In genomic region chr1:202029171-202029665, GRCh38 we compare ENCODE assay signal across 9 cellular contexts. TPM values are rescaled to one million over a fixed set of nuclear protein-coding genes. Genes with fewer than 3 reads are reported as not detected.
DNase-seq lines count a peak whose midpoint lies in the region; ATAC-seq, FAIRE-seq and TF ChIP-seq lines count a peak whose summit lies in the region.
"Had no signal": no experiment of that assay in that cellular context is flagged by ENCODE, and none has a peak within 500 bp of the region (broad histone marks: within the 10 kb centered on the region; RNA-seq: fewer than 3 reads in every experiment).

No MANE protein-coding gene starts in this region.

- no peak for ATAC-seq in HG03469 (IDR thresholded peaks at IDR 0.05; ENCODE audit: unreplicated experiment)

- H3K27me3 ChIP-seq in SK-N-SH (ENCODE audit: insufficient read depth), result no peaks in the 10 kb centered on the region

- CTCF ChIA-PET in SK-N-SH (lab: Yijun Ruan, JAX), result interaction anchor here (0.9 kb wide), 2 partner anchors 89 to 106 kb away, joined by 3 read pairs; no protein-coding TSS in a partner anchor

- no peaks in the 10 kb centered on the region for H3K79me2 ChIP-seq in SK-N-SH (ENCODE audit: insufficient read depth)

- no peak overlapping the region for H3K4me3 ChIP-seq in SK-N-SH (ENCODE audit: low read depth in 2 of 2, low read length in 1 of 2)

- no peaks in the 10 kb centered on the region for H4K20me1 ChIP-seq in SK-N-SH (ENCODE audit: insufficient read depth)

- no peak for TF ChIP-seq RAD21 in SK-N-SH (IDR thresholded peaks at IDR 0.05; ENCODE audit: low read length)

- H3K4me1 ChIP-seq in SK-N-SH (ENCODE audit: control insufficient read depth in 1 of 2, insufficient read depth in 2 of 2, low read depth in 1 of 2, low read length in 1 of 2), result no peaks in the 10 kb centered on the region

- H3K36me3 ChIP-seq in SK-N-SH (replicated peaks in 1 of 2; ENCODE audit: control insufficient read depth in 1 of 2, insufficient read depth in 2 of 2, low read length in 1 of 2), result no peaks in the 10 kb centered on the region

- peak; percentile 51 for DNase-seq in AG09319 (ENCODE audit: extremely low read depth, low read depth)
- DNase-seq in HTR-8/SVneo (ENCODE audit: insufficient read length, low spot score), result peak; percentile 87
- no peak for DNase-seq in SK-N-SH
- peak; percentile 45 for DNase-seq in glomerular visceral epithelial cell (ENCODE audit: extremely low spot score)
- no peak for DNase-seq in cerebellar cortex (ENCODE audit: low spot score)
- DNase-seq in KG1 (lab: John Stamatoyannopoulos, UW), result no peak
- DNase-seq in D721Med (ENCODE audit: insufficient read length, low spot score), result no peak
- DNase-seq: nucleus accumbens had no signal

- H3K9ac ChIP-seq in SK-N-SH, result no peak overlapping the region

- H3K27ac ChIP-seq in SK-N-SH (ENCODE audit: low read depth in 2 of 2, low read length in 1 of 2), result peak overlapping the region in 1 of 2 experiments; percentile 44; a peak in 1 of 4 replicates

- no peak for TF ChIP-seq EP300 in SK-N-SH (IDR thresholded peaks at IDR 0.05; ENCODE audit: borderline replicate concordance in 1 of 2, low read depth in 1 of 2, low read length in 1 of 2)

- no peak overlapping the region for H3K4me2 ChIP-seq in SK-N-SH

- WGBS in SK-N-SH (ENCODE audit: low lambda C conversion rate), result 68% methylated on average over 5 of the region's 5 CpGs

- H3K9me2 ChIP-seq in SK-N-SH, result no peaks in the 10 kb centered on the region

- POLR2A ChIA-PET in SK-N-SH (lab: Yijun Ruan, JAX), result no interaction called here

- H3F3A ChIP-seq in SK-N-SH (replicated peaks; ENCODE audit: insufficient read depth), result peaks cover 4% of the 10 kb centered on the region

- no peaks in the 10 kb centered on the region for H3K9me3 ChIP-seq in SK-N-SH

- TF ChIP-seq CTCF in AG09319 (IDR thresholded peaks at IDR 0.05; ENCODE audit: low read depth, low read length) (no peak), SK-N-SH (IDR thresholded peaks at IDR 0.05) (no peak), D721Med (IDR thresholded peaks at IDR 0.05; ENCODE audit: insufficient read depth, missing control alignments) (no peak)

- H2AFZ ChIP-seq in SK-N-SH (ENCODE audit: low read depth), result no peak overlapping the region

- FAIRE-seq in HTR-8/SVneo (lab: Jason Lieb, UNC) (no peak), D721Med (lab: Jason Lieb, UNC) (no peak)

TF ChIP-seq in SK-N-SH, 30 proteins besides CTCF, POLR2A, EP300 and RAD21:
- TF ChIP-seq SMC3 (IDR thresholded peaks at IDR 0.05; ENCODE audit: low read depth, low read length), result no peak
- TF ChIP-seq YY1 (IDR thresholded peaks at IDR 0.05; ENCODE audit: low read depth), result no peak
- peak; percentile 89 for TF ChIP-seq FOSL2 (IDR thresholded peaks at IDR 0.05; ENCODE audit: borderline replicate concordance, low read depth)
- no peak for TF ChIP-seq GABPA (IDR thresholded peaks at IDR 0.05; ENCODE audit: low read depth)
- no peak for TF ChIP-seq RCOR1 (IDR thresholded peaks at IDR 0.05; ENCODE audit: low read length)
- TF ChIP-seq USF2 (IDR thresholded peaks at IDR 0.05; ENCODE audit: borderline replicate concordance, low read depth, low read length), result no peak
- TF ChIP-seq TAF1 (IDR thresholded peaks at IDR 0.05; ENCODE audit: borderline replicate concordance, low read depth, low read length), result no peak
- TF ChIP-seq RFX5 (IDR thresholded peaks at IDR 0.05; ENCODE audit: low read length), result no peak
- TF ChIP-seq MEF2A (IDR thresholded peaks at IDR 0.05; ENCODE audit: borderline replicate concordance, low read depth), result peak; percentile 78
- TF ChIP-seq USF1 (IDR thresholded peaks at IDR 0.05; ENCODE audit: borderline replicate concordance, low read depth), result no peak
- peak; percentile 70 for TF ChIP-seq TCF12 (IDR thresholded peaks at IDR 0.05)
- TF ChIP-seq NRF1 (IDR thresholded peaks at IDR 0.05; ENCODE audit: low read depth, low read length), result no peak
- no peak for TF ChIP-seq CHD2 (IDR thresholded peaks at IDR 0.05; ENCODE audit: low read length, partially characterized antibody)
- no peak for TF ChIP-seq ELF1 (IDR thresholded peaks at IDR 0.05)
- peak; percentile 42; the same call in 1 of the 2 replicates for TF ChIP-seq NFIC (IDR thresholded peaks at IDR 0.05; ENCODE audit: borderline replicate concordance)
- TF ChIP-seq JUND (IDR thresholded peaks at IDR 0.05), result peak; percentile 82
- TF ChIP-seq EZH2phosphoT487 (IDR thresholded peaks at IDR 0.05; ENCODE audit: borderline replicate concordance, low read depth), result no peak
- no peak for TF ChIP-seq POLR2AphosphoS5 (IDR thresholded peaks at IDR 0.05; ENCODE audit: low read depth, low read length)

RNA-seq across cellular contexts. Expression of gene ELF3, which starts 18.8 kb away (rescaled TPM):
- polyA plus RNA-seq in SK-N-SH (2012; rRNA removed), result 0.10 and 0.11 TPM in 2 replicates
- 0.04 and 0.05 TPM in 2 replicates for polyA plus RNA-seq in SK-N-SH (2012; cell fraction: cytosol; rRNA removed)
- polyA plus RNA-seq in SK-N-SH (2012; cell fraction: nucleus; rRNA removed), result 1.3 and 1.5 TPM in 2 replicates

RNA-seq across cellular contexts. Expression of gene RNPEP, which starts 46.8 kb away (rescaled TPM):
- 36.7 and 46.7 TPM in 2 replicates for polyA plus RNA-seq in SK-N-SH (2012; rRNA removed)
- polyA plus RNA-seq in SK-N-SH (2012; cell fraction: cytosol; rRNA removed), result 45.5 and 49.7 TPM in 2 replicates
- polyA plus RNA-seq in SK-N-SH (2012; cell fraction: nucleus; rRNA removed), result 84.1 and 88.4 TPM in 2 replicates

Comparison
In these comparisons a context has a peak if more than half of its experiments do, and no peak if none do; other contexts are left out.
1. DNase-seq: peak in AG09319 (single experiment), HTR-8/SVneo (single experiment) and glomerular visceral epithelial cell (single experiment); none in SK-N-SH (single experiment), cerebellar cortex (single experiment), KG1 (single experiment) and D721Med (single experiment).